In genomic region chr17:40417609-40418427, GRCh38 we compare ENCODE assay signal across 8 cellular contexts. TPM values are rescaled to one million over a fixed set of nuclear protein-coding genes. Genes with fewer than 3 reads are reported as not detected.
A peak's percentile ranks its signal among the peaks of the same experiment; 100 is the strongest.
DNase-seq lines count a peak whose midpoint lies in the region; ATAC-seq and TF ChIP-seq lines count a peak whose summit lies in the region.

TOP2A (minus strand) TSS chr17:40417896; CDS start chr17:40417791, 105 bp downstream.

- no peaks in the 10 kb centered on the region for H3K27me3 Mint-ChIP-seq in CD4-positive, alpha-beta T cell

- H3K4me3 Mint-ChIP-seq in CD4-positive, alpha-beta T cell: peak within 1 kb of the TSS; percentile 87

- no peaks in the 10 kb centered on the region for H3K9me3 Mint-ChIP-seq in CD4-positive, alpha-beta T cell

- no peaks in the 10 kb centered on the region for H3K36me3 Mint-ChIP-seq in CD4-positive, alpha-beta T cell (ENCODE audit: low read depth)

- under 1% methylated on average over 49 of the region's 49 CpGs for WGBS in liver

- H3K9me3 ChIP-seq in CD4-positive, alpha-beta T cell (ENCODE audit: control insufficient read depth, low read length): no peaks in the 10 kb centered on the region
- H3K9me3 ChIP-seq in liver (ENCODE audit: control insufficient read depth in 4 of 4, low read length in 3 of 4): no peaks in the 10 kb centered on the region

- intact Hi-C loops in CD4-positive, alpha-beta T cell (cut with DNase I, micrococcal nuclease): loop anchor here (2.0 to 10.0 kb wide), 5 partner anchors 53 to 216 kb away; partner anchors contain the start of genes CDC6 (in 1 of the 2) and GJD3 (in 1 of the 2)
- intact Hi-C loops in dorsolateral prefrontal cortex (cut with DNase I): loop anchor here (2.0 to 5.0 kb wide), 5 partner anchors 29 to 139 kb away; partner anchors contain the start of genes CDC6 (in 1 of the 2) and GJD3 (in 1 of the 2)

- POLR2A ChIA-PET in CD4-positive, alpha-beta T cell (lab: Charles Lee): interaction anchor here (0.6 to 3.2 kb wide), 30 partner anchors 9 to 1273 kb away, joined by 3 to 36 read pairs (median 4); partner anchors contain the start of genes EIF1, IGFBP4 and SMARCE1

- H3K36me3 ChIP-seq in liver (ENCODE audit: control insufficient read depth in 4 of 4, insufficient read depth in 3 of 4, low read depth in 1 of 4, low read length in 3 of 4): no peaks in the 10 kb centered on the region

- peak; percentile 86 to 99 (median 94) for DNase-seq in CD4-positive, alpha-beta T cell
- peak; percentile 100 for DNase-seq in NCI-H82 (lab: John Stamatoyannopoulos, UW)
- DNase-seq in activated CD4-positive, alpha-beta T cell treated with anti-CD3 and anti-CD28 coated beads, Interleukin-2, amount 50 U/mL, for 4 hours: peak; percentile 90 to 94
- peak; percentile 81 to 99 (median 96) for DNase-seq in dorsolateral prefrontal cortex
- DNase-seq in stimulated activated CD4-positive, alpha-beta T cell treated with anti-CD3 and anti-CD28 coated beads, Interleukin-4, amount 100 ng/mL, for 1 hour: peak; percentile 80

- peaks cover 1 to 14% (median 8%) of the 10 kb centered on the region in 4 donors for H3K4me1 ChIP-seq in liver (ENCODE audit: control insufficient read depth in 4 of 4, insufficient read depth in 4 of 4, low read length in 3 of 4)

- peak within 1 kb of the TSS; percentile 74 for H3K27ac Mint-ChIP-seq in CD4-positive, alpha-beta T cell

- no peaks in the 10 kb centered on the region for H3K27me3 ChIP-seq in CD4-positive, alpha-beta T cell (ENCODE audit: control insufficient read depth, insufficient read depth, low read length)
- peaks cover 0 to 18% (median 7%) of the 10 kb centered on the region in 45 donors for H3K27me3 ChIP-seq in dorsolateral prefrontal cortex
- H3K27me3 ChIP-seq in liver (ENCODE audit: control insufficient read depth in 4 of 4, insufficient read depth in 4 of 4, low read length in 3 of 4): no peaks in the 10 kb centered on the region

- CTCF ChIA-PET in CD4-positive, alpha-beta T cell (lab: Charles Lee): interaction anchor here (0.7 to 4.6 kb wide), 10 partner anchors 9 to 202 kb away, joined by 3 to 38 read pairs (median 4); partner anchors contain the start of gene IGFBP4

- peak within 1 kb of the TSS; percentile 29 for H3K27ac ChIP-seq in CD4-positive, alpha-beta T cell (ENCODE audit: low read depth, low read length)
- H3K27ac ChIP-seq in dorsolateral prefrontal cortex (peak within 1 kb of the TSS in 18 of 59 donors; percentile 25 to 80 (median 50)), liver (ENCODE audit: low read depth in 1 of 2, low read length in 2 of 2) (peak within 1 kb of the TSS in 1 of 2 donors; percentile 14)

- TF ChIP-seq CTCF in CD4-positive, alpha-beta T cell (IDR thresholded peaks at IDR 0.05): no peak
- TF ChIP-seq CTCF in dorsolateral prefrontal cortex (IDR thresholded peaks at IDR 0.05 in 54 of 56, conservative IDR thresholded peaks at IDR 0.05 in 2 of 56; ENCODE audit: low read depth in 1 of 56, partially characterized antibody in 56 of 56): peak in 11 of 56 donors; percentile 8 to 42 (median 20)
- no peak for TF ChIP-seq CTCF in liver (IDR thresholded peaks at IDR 0.05; ENCODE audit: low read depth, low read length, missing input control)

- ATAC-seq in CD4-positive, alpha-beta T cell (ENCODE audit: poor library complexity): peak; percentile 99
- ATAC-seq in GM19452 (IDR thresholded peaks at IDR 0.05; ENCODE audit: unreplicated experiment) (peak; percentile 91), HG03575 (IDR thresholded peaks at IDR 0.05; ENCODE audit: extremely low read depth, insufficient number of reproducible peaks, low FRiP score, unreplicated experiment) (peak; percentile 87)

- H3K4me1 Mint-ChIP-seq in CD4-positive, alpha-beta T cell (ENCODE audit: low read depth): peaks cover 28% of the 10 kb centered on the region

- H3K4me3 ChIP-seq in dorsolateral prefrontal cortex: peak within 1 kb of the TSS; percentile 40 to 88 (median 68)
- peak within 1 kb of the TSS; percentile 51 to 66 (median 57) for H3K4me3 ChIP-seq in liver (ENCODE audit: low read depth in 1 of 3, low read length in 3 of 3)

- peak within 1 kb of the TSS in 1 of 2 donors; percentile 55 for H3K9ac ChIP-seq in liver (ENCODE audit: low read depth in 1 of 2, low read length in 2 of 2)

- no peak for TF ChIP-seq RAD21 in liver (IDR thresholded peaks at IDR 0.05)

TF ChIP-seq in liver, 16 proteins besides CTCF, POLR2A, EP300 and RAD21:
- peak; percentile 50 to 62 for TF ChIP-seq RXRA (IDR thresholded peaks at IDR 0.05)
- TF ChIP-seq JUND (IDR thresholded peaks at IDR 0.05): peak in 1 of 2 donors; percentile 27
- peak in 1 of 2 donors; percentile 63 for TF ChIP-seq GABPA (IDR thresholded peaks at IDR 0.05 in 1 of 2, conservative IDR thresholded peaks at IDR 0.05 in 1 of 2)
- TF ChIP-seq NR2F2 (IDR thresholded peaks at IDR 0.05): no peak
- peak; percentile 100 for TF ChIP-seq SP1 (IDR thresholded peaks at IDR 0.05)
- peak; percentile 89 for TF ChIP-seq ZBTB33 (IDR thresholded peaks at IDR 0.05)
- TF ChIP-seq YY1 (IDR thresholded peaks at IDR 0.05): peak; percentile 20
- no peak for TF ChIP-seq HNF4A (conservative IDR thresholded peaks at IDR 0.05)

RNA-seq across cellular contexts. Expression of gene TOP2A, which starts in this region (rescaled TPM):
- total RNA-seq in CD4-positive, alpha-beta T cell: 1 to 10 TPM; 3.6 to 3.8 TPM
- 1 to 10 TPM in 14 of 120 experiments, under 1 TPM in 41, not detected in 65; 0.04 to 3.1 (median 0.42) TPM for total RNA-seq in dorsolateral prefrontal cortex
- 100 to 1,000 TPM in 1 of 2 donors, under 1 TPM in 1; 0.08 to 102 TPM for total RNA-seq in liver
- polyA plus RNA-seq in liver: 1 to 10 TPM; 1.9 to 5.2 TPM
